In the genomic region with DNA sequence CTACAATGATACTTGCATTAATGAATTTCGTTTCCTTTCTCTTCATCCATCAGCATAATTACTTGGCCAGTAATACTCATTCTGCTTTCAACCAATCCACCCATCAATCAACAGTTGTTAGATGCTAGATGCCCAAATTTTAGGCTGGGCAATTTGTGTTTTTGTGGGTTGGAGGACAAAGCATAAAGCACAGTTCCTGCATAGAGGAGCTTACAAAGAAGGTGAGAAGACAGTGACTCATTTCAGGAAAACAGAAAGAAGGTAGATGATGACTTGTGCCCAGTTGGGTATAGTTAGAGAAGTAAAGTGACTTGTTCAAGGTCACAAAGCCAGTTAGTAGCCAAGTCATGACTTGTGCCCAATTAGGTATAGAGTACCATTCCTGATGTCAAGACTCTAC, we compare ENCODE assay signal across 19 cellular contexts.
A peak's percentile ranks its signal among the peaks of the same experiment; 100 is the strongest.
DNase-seq lines count a peak whose midpoint lies in the region; ATAC-seq and TF ChIP-seq lines count a peak whose summit lies in the region.
"Had no signal": no experiment of that assay in that cellular context is flagged by ENCODE, and none has a peak within 500 bp of the region (broad histone marks: within the 10 kb centered on the region; RNA-seq: fewer than 3 reads in every experiment).

No MANE protein-coding gene starts in this region.

- H3K27ac ChIP-seq in breast epithelium: no peak overlapping the region
- H3K27ac ChIP-seq: ovary, Peyer's patch, spleen, VCaP had no signal

- CTCF ChIA-PET in MCF 10A (lab: Yijun Ruan, JAX): no interaction called here

- H3K36me3 Mint-ChIP-seq in MCF 10A (ENCODE audit: insufficient read depth, unreplicated experiment): no peaks in the 10 kb centered on the region
- H3K36me3 Mint-ChIP-seq in T-helper 17 cell (ENCODE audit: low read depth): no peaks in the 10 kb centered on the region
- H3K36me3 Mint-ChIP-seq: activated naive CD8-positive, alpha-beta T cell treated with anti-CD3 and anti-CD28 coated beads, Interleukin-2, amount 10 ng/mL, durations not matched to agents 7 days and 5 days had no signal

- no peaks in the 10 kb centered on the region for H3K4me1 ChIP-seq in breast epithelium
- H3K4me1 ChIP-seq: Peyer's patch, spleen had no signal

- H3K4me3 Mint-ChIP-seq in MCF 10A (ENCODE audit: unreplicated experiment) (peak overlapping the region; percentile 57), T-helper 17 cell (no peak overlapping the region)
- H3K4me3 Mint-ChIP-seq: activated naive CD8-positive, alpha-beta T cell treated with anti-CD3 and anti-CD28 coated beads, Interleukin-2, amount 10 ng/mL, durations not matched to agents 7 days and 5 days; central memory CD8-positive, alpha-beta T cell had no signal

- H3K4me3 ChIP-seq in breast epithelium (no peak overlapping the region), MG63 (no peak overlapping the region)
- H3K4me3 ChIP-seq: ovary, Peyer's patch, spleen had no signal

- H3K9me3 Mint-ChIP-seq in MCF 10A (ENCODE audit: unreplicated experiment): no peaks in the 10 kb centered on the region
- H3K9me3 Mint-ChIP-seq: activated naive CD8-positive, alpha-beta T cell treated with anti-CD3 and anti-CD28 coated beads, Interleukin-2, amount 10 ng/mL, durations not matched to agents 7 days and 5 days; central memory CD8-positive, alpha-beta T cell had no signal

- H3K27me3 Mint-ChIP-seq in MCF 10A (ENCODE audit: insufficient read depth, unreplicated experiment) (no peaks in the 10 kb centered on the region), T-helper 17 cell (no peaks in the 10 kb centered on the region)
- H3K27me3 Mint-ChIP-seq: activated naive CD8-positive, alpha-beta T cell treated with anti-CD3 and anti-CD28 coated beads, Interleukin-2, amount 10 ng/mL, durations not matched to agents 7 days and 5 days; central memory CD8-positive, alpha-beta T cell had no signal

- peak overlapping the region; percentile 13 for H3K27ac Mint-ChIP-seq in MCF 10A (ENCODE audit: low read depth, unreplicated experiment)
- H3K27ac Mint-ChIP-seq in T-helper 17 cell: no peak overlapping the region
- H3K27ac Mint-ChIP-seq: activated naive CD8-positive, alpha-beta T cell treated with anti-CD3 and anti-CD28 coated beads, Interleukin-2, amount 10 ng/mL, durations not matched to agents 7 days and 5 days had no signal

- H3K4me1 Mint-ChIP-seq in MCF 10A (ENCODE audit: insufficient read depth, unreplicated experiment) (peaks cover 15% of the 10 kb centered on the region), T-helper 17 cell (no peaks in the 10 kb centered on the region)
- H3K4me1 Mint-ChIP-seq: activated naive CD8-positive, alpha-beta T cell treated with anti-CD3 and anti-CD28 coated beads, Interleukin-2, amount 10 ng/mL, durations not matched to agents 7 days and 5 days; central memory CD8-positive, alpha-beta T cell had no signal

- H3K36me3 ChIP-seq in breast epithelium: no peaks in the 10 kb centered on the region
- no peaks in the 10 kb centered on the region for H3K36me3 ChIP-seq in MG63
- H3K36me3 ChIP-seq: ovary, Peyer's patch, spleen had no signal

- BruUV-seq in MCF 10A (replicated peaks; lab: Mats Ljungman, UMichigan): no TSS peak

- POLR2A ChIA-PET in MCF 10A (lab: Yijun Ruan, JAX): no interaction called here

- TF ChIP-seq POLR2A in breast epithelium (IDR thresholded peaks at IDR 0.05): no peak

- H3K9me3 ChIP-seq in breast epithelium: no peaks in the 10 kb centered on the region
- no peaks in the 10 kb centered on the region for H3K9me3 ChIP-seq in T-helper 17 cell (ENCODE audit: control insufficient read depth, low read length, poor library complexity, severe bottlenecking)
- no peaks in the 10 kb centered on the region for H3K9me3 ChIP-seq in MG63
- H3K9me3 ChIP-seq: ovary, Peyer's patch, spleen had no signal

- H3K27me3 ChIP-seq in breast epithelium: no peaks in the 10 kb centered on the region
- H3K27me3 ChIP-seq in MG63: no peaks in the 10 kb centered on the region
- H3K27me3 ChIP-seq: ovary, Peyer's patch, spleen had no signal

- DNase-seq in MCF 10A (ENCODE audit: unreplicated experiment) (no peak), breast epithelium (ENCODE audit: low spot score in 2 of 2) (no peak), T-helper 17 cell (no peak), NCI-H345 (lab: John Stamatoyannopoulos, UW) (no peak), HK-2 (ENCODE audit: unreplicated experiment) (no peak), MG63 (no peak)
- DNase-seq: activated CD8-positive, alpha-beta memory T cell treated with anti-CD3 and anti-CD28 coated beads, Interleukin-2, amount 50 U/mL, for 4 hours; activated naive CD8-positive, alpha-beta T cell treated with anti-CD3 and anti-CD28 coated beads, Interleukin-2, amount 10 ng/mL, durations not matched to agents 7 days and 5 days; GDM1; KG1; NCI-H526; ovary; Peyer's patch; spleen; substantia nigra had no signal

- TF ChIP-seq CTCF in MCF 10A (IDR thresholded peaks at IDR 0.05; ENCODE audit: unreplicated experiment): no peak
- no peak for TF ChIP-seq CTCF in breast epithelium (IDR thresholded peaks at IDR 0.05)

- intact Hi-C loops in MCF 10A (cut with micrococcal nuclease): no loop called here
- intact Hi-C loops in breast epithelium (cut with DNase I; ENCODE audit: low total_unique reads): no loop called here

- ATAC-seq in HG02678 (IDR thresholded peaks at IDR 0.05; ENCODE audit: unreplicated experiment) (peak; percentile 65), HG03565 (IDR thresholded peaks at IDR 0.05; ENCODE audit: unreplicated experiment) (peak; percentile 85), T-helper 17 cell (no peak)
